Comparison of ENCODE assay signal across 26 cellular contexts in the genomic region with DNA sequence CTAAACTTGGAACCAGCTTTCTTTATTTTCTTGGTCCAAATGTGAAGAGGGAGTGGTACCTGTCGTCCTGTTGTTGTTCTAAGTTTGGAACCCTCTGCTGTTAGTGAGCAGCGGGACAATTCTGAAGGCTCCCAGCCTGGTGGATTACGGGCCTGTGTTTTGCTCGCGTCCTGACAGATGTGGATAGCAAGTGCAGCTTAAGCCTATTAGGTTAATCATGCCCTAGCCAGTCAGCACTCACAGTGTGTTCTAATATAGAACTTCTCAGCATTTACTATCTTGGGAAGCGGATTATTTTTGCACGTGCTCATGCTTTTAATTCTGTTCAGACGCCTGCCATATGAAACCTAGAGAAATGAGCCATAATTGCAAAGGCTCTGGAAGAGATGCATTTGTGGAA. TPM values are rescaled to one million over a fixed set of nuclear protein-coding genes. Genes with fewer than 3 reads are reported as not detected.
DNase-seq lines count a peak whose midpoint lies in the region; ATAC-seq and TF ChIP-seq lines count a peak whose summit lies in the region.
"Had no signal": no experiment of that assay in that cellular context is flagged by ENCODE, and none has a peak within 500 bp of the region (broad histone marks: within the 10 kb centered on the region; RNA-seq: fewer than 3 reads in every experiment).

A gene (minus strand): TSS at position 123 of the 400 bp plus-strand sequence. CDS start 262 bp downstream, outside the sequence.

- H3K4me1 ChIP-seq in esophagus squamous epithelium (peaks cover 0 to 9% (median 0%) of the 10 kb centered on the region in 3 donors), thymus (ENCODE audit: control insufficient read depth, insufficient read depth, low read length) (peaks cover 3% of the 10 kb centered on the region), hepatocyte (ENCODE audit: insufficient read depth) (no peaks in the 10 kb centered on the region)
- H3K4me1 ChIP-seq: body of pancreas, prostate gland, SJCRH30 had no signal

- H3K9me3 Mint-ChIP-seq in activated T-cell treated with anti-CD3 and anti-CD28 coated beads, Interleukin-2, amount 50 U/mL, for 72 hours: peaks cover 0 to 1% of the 10 kb centered on the region in 2 donors
- H3K9me3 Mint-ChIP-seq: activated CD4-positive, alpha-beta T cell treated with anti-CD3 and anti-CD28 coated beads, Interleukin-2, amount 10 ng/mL, durations not matched to agents 7 days and 5 days; stimulated activated naive CD8-positive, alpha-beta T cell treated with anti-CD3 and anti-CD28 coated beads, Interleukin-15, Interleukin-2, amounts not matched to agents 100 ng/mL and 50 ng/mL, for 24 hours had no signal

- TF ChIP-seq CTCF in esophagus squamous epithelium (IDR thresholded peaks at IDR 0.05) (no peak), hepatocyte (IDR thresholded peaks at IDR 0.05; ENCODE audit: poor library complexity) (no peak)

- no peak within 1 kb of the TSS for H2AFZ ChIP-seq in hepatocyte

- H3K36me3 Mint-ChIP-seq in activated T-cell treated with anti-CD3 and anti-CD28 coated beads, Interleukin-2, amount 50 U/mL, for 72 hours (ENCODE audit: insufficient read depth in 2 of 2): no peaks in the 10 kb centered on the region
- H3K36me3 Mint-ChIP-seq: mesothelial cell of epicardium had no signal

- H3K9me3 ChIP-seq in esophagus squamous epithelium (peaks cover 0 to 2% (median 0%) of the 10 kb centered on the region in 3 donors), thymus (ENCODE audit: control insufficient read depth) (no peaks in the 10 kb centered on the region), hepatocyte (ENCODE audit: low read depth) (no peaks in the 10 kb centered on the region)
- H3K9me3 ChIP-seq: prostate gland, SJCRH30 had no signal

- no peaks in the 10 kb centered on the region for H3K4me1 Mint-ChIP-seq in activated T-cell treated with anti-CD3 and anti-CD28 coated beads, Interleukin-2, amount 50 U/mL, for 72 hours (ENCODE audit: low read depth)
- H3K4me1 Mint-ChIP-seq: activated CD4-positive, alpha-beta T cell treated with anti-CD3 and anti-CD28 coated beads, Interleukin-2, amount 10 ng/mL, durations not matched to agents 7 days and 5 days had no signal

- H3K4me3 ChIP-seq in esophagus squamous epithelium: no peak within 1 kb of the TSS
- H3K4me3 ChIP-seq in thymus (ENCODE audit: low read length): no peak within 1 kb of the TSS
- no peak within 1 kb of the TSS for H3K4me3 ChIP-seq in hepatocyte
- H3K4me3 ChIP-seq: body of pancreas, prostate gland, SJCRH30 had no signal

- H3K4me2 ChIP-seq in hepatocyte: no peak within 1 kb of the TSS

- intact Hi-C loops in esophagus squamous epithelium (cut with DNase I): no loop called here

- H4K20me1 ChIP-seq in hepatocyte (ENCODE audit: insufficient read depth, poor library complexity, severe bottlenecking): no peaks in the 10 kb centered on the region

- H3K79me2 ChIP-seq in hepatocyte: no peaks in the 10 kb centered on the region

- H3K27ac Mint-ChIP-seq in activated T-cell treated with anti-CD3 and anti-CD28 coated beads, Interleukin-2, amount 50 U/mL, for 72 hours: no peak within 1 kb of the TSS
- H3K27ac Mint-ChIP-seq: activated CD4-positive, alpha-beta T cell treated with anti-CD3 and anti-CD28 coated beads, Interleukin-2, amount 10 ng/mL, durations not matched to agents 7 days and 5 days; mesothelial cell of epicardium; stimulated activated naive CD8-positive, alpha-beta T cell treated with anti-CD3 and anti-CD28 coated beads, Interleukin-15, Interleukin-2, amounts not matched to agents 100 ng/mL and 50 ng/mL, for 24 hours had no signal

- H3K27me3 ChIP-seq in esophagus squamous epithelium (no peaks in the 10 kb centered on the region), thymus (ENCODE audit: control insufficient read depth, insufficient read depth) (no peaks in the 10 kb centered on the region), hepatocyte (no peaks in the 10 kb centered on the region)
- H3K27me3 ChIP-seq: body of pancreas, SJCRH30 had no signal

- H3K9me2 ChIP-seq in hepatocyte (replicated peaks; ENCODE audit: insufficient read depth): no peaks in the 10 kb centered on the region

- no peak within 1 kb of the TSS for H3K4me3 Mint-ChIP-seq in activated T-cell treated with anti-CD3 and anti-CD28 coated beads, Interleukin-2, amount 50 U/mL, for 72 hours
- H3K4me3 Mint-ChIP-seq: activated CD4-positive, alpha-beta T cell treated with anti-CD3 and anti-CD28 coated beads, Interleukin-2, amount 10 ng/mL, durations not matched to agents 7 days and 5 days; mesothelial cell of epicardium; stimulated activated naive CD8-positive, alpha-beta T cell treated with anti-CD3 and anti-CD28 coated beads, Interleukin-15, Interleukin-2, amounts not matched to agents 100 ng/mL and 50 ng/mL, for 24 hours had no signal

- WGBS in esophagus squamous epithelium, 2 donors: 86 to 91% methylated on average over 4 to 8 of the region's 8 CpGs
- WGBS in thymus: 97% methylated on average over 8 of the region's 8 CpGs
- 71% methylated on average over 8 of the region's 8 CpGs for WGBS in hepatocyte (ENCODE audit: low lambda C conversion rate, missing lambda C conversion rate)

- no peak for ATAC-seq in activated T-cell treated with anti-CD3 and anti-CD28 coated beads, Interleukin-2, amount 50 U/mL, for 72 hours (replicated peaks in 1 of 2)
- ATAC-seq: body of pancreas, HCT116, left lobe of liver had no signal

- peak; percentile 81 for DNase-seq in NCI-H2227 (lab: John Stamatoyannopoulos, UW; ENCODE audit: unreplicated experiment)
- DNase-seq in NCI-H2227 treated with DMSO at 0.1 percent for 48 hours (lab: John Stamatoyannopoulos, UW): no peak
- no peak for DNase-seq in esophagus squamous epithelium (lab: John Stamatoyannopoulos, UW)
- DNase-seq in midbrain (lab: John Stamatoyannopoulos, UW): peak; percentile 10
- no peak for DNase-seq in hepatocyte (ENCODE audit: low spot score)
- DNase-seq in activated T-cell treated with anti-CD3 and anti-CD28 coated beads, Interleukin-2, amount 50 U/mL, for 72 hours: no peak
- DNase-seq in cerebellar cortex (ENCODE audit: low spot score): no peak
- DNase-seq: 8988T; activated CD4-positive, alpha-beta T cell treated with anti-CD3 and anti-CD28 coated beads, Interleukin-2, amount 10 ng/mL, durations not matched to agents 7 days and 5 days; activated effector memory CD4-positive, alpha-beta T cell treated with anti-CD3 and anti-CD28 coated beads, Interleukin-2, amount 50 U/mL, for 16 hours; body of pancreas; cortex of kidney; DMS79 treated with DMSO at 0.1 percent for 48 hours; NCI-H345; NK-92 treated with Interleukin-12 subunit alpha and Interleukin-12 subunit beta, amount 100 ng/mL, for 24 hours; SJCRH30; stimulated activated CD4-positive, alpha-beta T cell treated with anti-CD3 and anti-CD28 coated beads, Interleukin-4, amount 100 ng/mL, for 1 hour; trophoblast cell had no signal

- H3K27ac ChIP-seq in esophagus squamous epithelium (peak within 1 kb of the TSS in 3 of 4 donors; percentile 42 to 52 (median 46)), thymus (ENCODE audit: low read depth) (peak within 1 kb of the TSS; percentile 2), hepatocyte (no peak within 1 kb of the TSS)
- H3K27ac ChIP-seq: body of pancreas, prostate gland, SJCRH30 had no signal

- no peaks in the 10 kb centered on the region for H3K36me3 ChIP-seq in esophagus squamous epithelium
- no peaks in the 10 kb centered on the region for H3K36me3 ChIP-seq in thymus (ENCODE audit: control insufficient read depth, insufficient read depth)
- H3K36me3 ChIP-seq in hepatocyte (replicated peaks; ENCODE audit: insufficient read depth, low read depth): no peaks in the 10 kb centered on the region
- H3K36me3 ChIP-seq: prostate gland, SJCRH30 had no signal

- TF ChIP-seq POLR2A in esophagus squamous epithelium (IDR thresholded peaks at IDR 0.05): no peak

- no peaks in the 10 kb centered on the region for H3K27me3 Mint-ChIP-seq in activated T-cell treated with anti-CD3 and anti-CD28 coated beads, Interleukin-2, amount 50 U/mL, for 72 hours (ENCODE audit: low read depth)
- H3K27me3 Mint-ChIP-seq: activated CD4-positive, alpha-beta T cell treated with anti-CD3 and anti-CD28 coated beads, Interleukin-2, amount 10 ng/mL, durations not matched to agents 7 days and 5 days; stimulated activated naive CD8-positive, alpha-beta T cell treated with anti-CD3 and anti-CD28 coated beads, Interleukin-15, Interleukin-2, amounts not matched to agents 100 ng/mL and 50 ng/mL, for 24 hours had no signal

RNA-seq across cellular contexts. Expression of the gene that starts here (rescaled TPM):
- total RNA-seq in esophagus squamous epithelium (under 1 TPM in 1 of 4 donors, not detected in 3; 0.04 TPM), hepatocyte (0.04 and 2.2 TPM in 2 replicates)
- polyA plus RNA-seq in thymus (0.02 TPM), hepatocyte (0.04 TPM in 1 of 2 replicates, not detected in the other)
- total RNA-seq in activated T-cell treated with anti-CD3 and anti-CD28 coated beads, Interleukin-2, amount 50 U/mL, for 72 hours: not detected
- total RNA-seq: activated CD4-positive, alpha-beta T cell treated with anti-CD3 and anti-CD28 coated beads, Interleukin-2, amount 10 ng/mL, durations not matched to agents 7 days and 5 days; body of pancreas; fibroblast of lung; left lobe of liver; prostate gland; T-helper 1 cell treated with Interleukin-12 subunit alpha and Interleukin-12 subunit beta and Interleukin-4 antibody, amounts not matched to agents 30 ng/mL and 1 ng/mL, for 36 hours had no signal
- polyA plus RNA-seq: fibroblast of lung had no signal

Comparison
In these comparisons a context has a peak if more than half of its experiments do, and no peak if none do; other contexts are left out.
1. DNase-seq: peak in NCI-H2227 (single experiment) and midbrain (single experiment); none in NCI-H2227 treated with DMSO at 0.1 percent for 48 hours (single experiment), esophagus squamous epithelium (single experiment), hepatocyte (single experiment), activated T-cell treated with anti-CD3 and anti-CD28 coated beads, Interleukin-2, amount 50 U/mL, for 72 hours (0 of 2) and cerebellar cortex (single experiment).